In genomic region chr15:52496776-52497470, GRCh38 we compare ENCODE assay signal across 11 cellular contexts. TPM values are rescaled to one million over a fixed set of nuclear protein-coding genes. Genes with fewer than 3 reads are reported as not detected.
DNase-seq lines count a peak whose midpoint lies in the region; ATAC-seq and TF ChIP-seq lines count a peak whose summit lies in the region.
"Had no signal": no experiment of that assay in that cellular context is flagged by ENCODE, and none has a peak within 500 bp of the region (broad histone marks: within the 10 kb centered on the region; RNA-seq: fewer than 3 reads in every experiment).

No MANE protein-coding gene starts in this region.

- TF ChIP-seq CTCF in RWPE2 (IDR thresholded peaks at IDR 0.05; ENCODE audit: poor library complexity, severe bottlenecking): no peak
- no peak for TF ChIP-seq CTCF in esophagus squamous epithelium (IDR thresholded peaks at IDR 0.05)

- ATAC-seq in RWPE2 (ENCODE audit: low read depth): peak; percentile 72

- 22 to 39% methylated on average over 6 of the region's 6 CpGs for WGBS in esophagus squamous epithelium, 2 donors

- H3K27ac ChIP-seq in RWPE2 (ENCODE audit: poor library complexity, severe bottlenecking): peak overlapping the region; percentile 6
- peak overlapping the region in 3 of 4 donors; percentile 49 to 77 (median 58) for H3K27ac ChIP-seq in esophagus squamous epithelium

- H3K36me3 Mint-ChIP-seq in activated CD4-positive, alpha-beta T cell treated with anti-CD3 and anti-CD28 coated beads, Interleukin-2, amount 10 ng/mL, durations not matched to agents 7 days and 5 days (ENCODE audit: low read depth): peaks cover 1% of the 10 kb centered on the region
- H3K36me3 Mint-ChIP-seq: activated naive CD4-positive, alpha-beta T cell treated with anti-CD3 and anti-CD28 coated beads, Interleukin-2, amount 50 U/mL, for 24 hours had no signal

- CTCF ChIA-PET in activated CD4-positive, alpha-beta T cell treated with anti-CD3 and anti-CD28 coated beads, Interleukin-2, amount 10 ng/mL, durations not matched to agents 7 days and 5 days (lab: Charles Lee): interaction anchor here (1.0 to 2.1 kb wide), 3 partner anchors 10 to 15 kb away, joined by 4 to 11 read pairs (median 5); no protein-coding TSS in a partner anchor

- H3K4me3 Mint-ChIP-seq in activated CD4-positive, alpha-beta T cell treated with anti-CD3 and anti-CD28 coated beads, Interleukin-2, amount 10 ng/mL, durations not matched to agents 7 days and 5 days: no peak overlapping the region
- H3K4me3 Mint-ChIP-seq: activated naive CD4-positive, alpha-beta T cell treated with anti-CD3 and anti-CD28 coated beads, Interleukin-2, amount 50 U/mL, for 24 hours had no signal

- intact Hi-C loops in esophagus squamous epithelium (cut with DNase I): no loop called here

- DNase-seq in activated CD4-positive, alpha-beta T cell treated with anti-CD3 and anti-CD28 coated beads for 24 hours (ENCODE audit: low read depth in 2 of 2): peak; percentile 14 to 28
- no peak for DNase-seq in activated CD4-positive, alpha-beta T cell treated with anti-CD3 and anti-CD28 coated beads, Interleukin-2, amount 10 ng/mL, durations not matched to agents 7 days and 5 days
- no peak for DNase-seq in RWPE2 (ENCODE audit: low spot score)
- DNase-seq in esophagus squamous epithelium (lab: John Stamatoyannopoulos, UW): no peak
- DNase-seq in stimulated activated CD8-positive, alpha-beta memory T cell treated with anti-CD3 and anti-CD28 coated beads, Interleukin-4, amount 100 ng/mL, for 24 hours (ENCODE audit: low read depth): peak; percentile 11
- DNase-seq in HAP-1 (ENCODE audit: low spot score in 2 of 2): no peak
- no peak for DNase-seq in KG1 (lab: John Stamatoyannopoulos, UW)
- no peak for DNase-seq in NCI-H1417 (lab: John Stamatoyannopoulos, UW)
- DNase-seq: NCI-H526 treated with DMSO at 0.1 percent for 48 hours, occipital lobe had no signal

- H3K9me3 ChIP-seq in RWPE2 (ENCODE audit: severe bottlenecking): no peaks in the 10 kb centered on the region
- no peaks in the 10 kb centered on the region for H3K9me3 ChIP-seq in esophagus squamous epithelium
- H3K9me3 ChIP-seq in HAP-1: no peaks in the 10 kb centered on the region

- no peak overlapping the region for H3K27ac Mint-ChIP-seq in activated CD4-positive, alpha-beta T cell treated with anti-CD3 and anti-CD28 coated beads, Interleukin-2, amount 10 ng/mL, durations not matched to agents 7 days and 5 days
- H3K27ac Mint-ChIP-seq: activated naive CD4-positive, alpha-beta T cell treated with anti-CD3 and anti-CD28 coated beads, Interleukin-2, amount 50 U/mL, for 24 hours had no signal

- H3K4me1 ChIP-seq in RWPE2 (ENCODE audit: insufficient read depth, poor library complexity, severe bottlenecking): peaks cover 19% of the 10 kb centered on the region
- peaks cover 9 to 31% (median 12%) of the 10 kb centered on the region in 3 donors for H3K4me1 ChIP-seq in esophagus squamous epithelium
- peaks cover 5% of the 10 kb centered on the region for H3K4me1 ChIP-seq in HAP-1

- POLR2A ChIA-PET in activated CD4-positive, alpha-beta T cell treated with anti-CD3 and anti-CD28 coated beads, Interleukin-2, amount 10 ng/mL, durations not matched to agents 7 days and 5 days (lab: Charles Lee): interaction anchor here (0.6 kb wide), 1 partner anchor 94 kb away, joined by 6 read pairs; no protein-coding TSS in a partner anchor

- H3K36me3 ChIP-seq in RWPE2 (ENCODE audit: low read depth) (no peaks in the 10 kb centered on the region), esophagus squamous epithelium (no peaks in the 10 kb centered on the region), HAP-1 (replicated peaks) (no peaks in the 10 kb centered on the region)

- no peaks in the 10 kb centered on the region for H3K27me3 Mint-ChIP-seq in activated CD4-positive, alpha-beta T cell treated with anti-CD3 and anti-CD28 coated beads, Interleukin-2, amount 10 ng/mL, durations not matched to agents 7 days and 5 days
- H3K27me3 Mint-ChIP-seq: activated naive CD4-positive, alpha-beta T cell treated with anti-CD3 and anti-CD28 coated beads, Interleukin-2, amount 50 U/mL, for 24 hours had no signal

- H3K4me3 ChIP-seq in RWPE2 (ENCODE audit: severe bottlenecking) (no peak overlapping the region), esophagus squamous epithelium (no peak overlapping the region), HAP-1 (no peak overlapping the region)

- no peaks in the 10 kb centered on the region for H3K27me3 ChIP-seq in RWPE2 (ENCODE audit: insufficient read depth, poor library complexity, severe bottlenecking)
- no peaks in the 10 kb centered on the region for H3K27me3 ChIP-seq in esophagus squamous epithelium
- H3K27me3 ChIP-seq in HAP-1 (ENCODE audit: low read depth): no peaks in the 10 kb centered on the region

- no peaks in the 10 kb centered on the region for H3K9me3 Mint-ChIP-seq in activated CD4-positive, alpha-beta T cell treated with anti-CD3 and anti-CD28 coated beads, Interleukin-2, amount 10 ng/mL, durations not matched to agents 7 days and 5 days
- H3K9me3 Mint-ChIP-seq: activated naive CD4-positive, alpha-beta T cell treated with anti-CD3 and anti-CD28 coated beads, Interleukin-2, amount 50 U/mL, for 24 hours had no signal

- no peak for TF ChIP-seq POLR2A in esophagus squamous epithelium (IDR thresholded peaks at IDR 0.05)

- in situ Hi-C loops in HAP-1 (cut with MboI; ENCODE audit: low sequenced_read_pairs): no loop called here

- peaks cover 15% of the 10 kb centered on the region for H3K4me1 Mint-ChIP-seq in activated CD4-positive, alpha-beta T cell treated with anti-CD3 and anti-CD28 coated beads, Interleukin-2, amount 10 ng/mL, durations not matched to agents 7 days and 5 days

RNA-seq across cellular contexts. Expression of gene MYO5A, which starts 31.8 kb away (rescaled TPM):
- total RNA-seq in activated CD4-positive, alpha-beta T cell treated with anti-CD3 and anti-CD28 coated beads, Interleukin-2, amount 10 ng/mL, durations not matched to agents 7 days and 5 days: 10 to 100 TPM; 34.0 to 34.5 TPM
- total RNA-seq in esophagus squamous epithelium: 10 to 100 TPM; 11.3 to 24.6 (median 22.3) TPM

Comparison
In these comparisons a context has a peak if more than half of its experiments do, and no peak if none do; other contexts are left out.
1. DNase-seq: peak in activated CD4-positive, alpha-beta T cell treated with anti-CD3 and anti-CD28 coated beads for 24 hours (2 of 2) and stimulated activated CD8-positive, alpha-beta memory T cell treated with anti-CD3 and anti-CD28 coated beads, Interleukin-4, amount 100 ng/mL, for 24 hours (single experiment); none in activated CD4-positive, alpha-beta T cell treated with anti-CD3 and anti-CD28 coated beads, Interleukin-2, amount 10 ng/mL, durations not matched to agents 7 days and 5 days (single experiment), RWPE2 (single experiment), esophagus squamous epithelium (single experiment), HAP-1 (0 of 2), KG1 (single experiment) and NCI-H1417 (0 of 3).